1 cellular context compared by ENCODE assay signal in genomic region chr11:61835663-61836024, GRCh38.
A peak's percentile ranks its signal among the peaks of the same experiment; 100 is the strongest.
TF ChIP-seq lines count a peak whose summit lies in the region.

No MANE protein-coding gene starts in this region.

TF ChIP-seq in HepG2, 621 proteins besides CTCF, POLR2A, EP300 and RAD21:
- peak; percentile 33; the same call in 1 of the 2 replicates for TF ChIP-seq MAFF (IDR thresholded peaks at IDR 0.05; ENCODE audit: low read depth, low read length)
- no peak for TF ChIP-seq REXO4 (CRISPR knock-in tag; IDR thresholded peaks at IDR 0.05; ENCODE audit: borderline replicate concordance)
- peak; percentile 25 to 62; a peak in 2 of 4 replicates for TF ChIP-seq MAFK (conservative IDR thresholded peaks at IDR 0.05 in 1 of 2, IDR thresholded peaks at IDR 0.05 in 1 of 2; ENCODE audit: low read length in 2 of 2)
